Comparison of ENCODE assay signal across 1 cellular context in genomic region chr21:33327326-33327725, GRCh38.
TF ChIP-seq lines count a peak whose summit lies in the region.

No MANE protein-coding gene starts in this region.

TF ChIP-seq in K562, 482 proteins besides CTCF, POLR2A, EP300 and RAD21:
- TF ChIP-seq DEAF1 (CRISPR knock-in tag; IDR thresholded peaks at IDR 0.05) (no peak), FOXA3 (CRISPR knock-in tag; conservative IDR thresholded peaks at IDR 0.05 in 1 of 2, IDR thresholded peaks at IDR 0.05 in 1 of 2) (0 out of 4 replicates have a peak, but pooled peaks of 1 of the 2 experiments have one; percentile 13)
